In the genomic region with DNA sequence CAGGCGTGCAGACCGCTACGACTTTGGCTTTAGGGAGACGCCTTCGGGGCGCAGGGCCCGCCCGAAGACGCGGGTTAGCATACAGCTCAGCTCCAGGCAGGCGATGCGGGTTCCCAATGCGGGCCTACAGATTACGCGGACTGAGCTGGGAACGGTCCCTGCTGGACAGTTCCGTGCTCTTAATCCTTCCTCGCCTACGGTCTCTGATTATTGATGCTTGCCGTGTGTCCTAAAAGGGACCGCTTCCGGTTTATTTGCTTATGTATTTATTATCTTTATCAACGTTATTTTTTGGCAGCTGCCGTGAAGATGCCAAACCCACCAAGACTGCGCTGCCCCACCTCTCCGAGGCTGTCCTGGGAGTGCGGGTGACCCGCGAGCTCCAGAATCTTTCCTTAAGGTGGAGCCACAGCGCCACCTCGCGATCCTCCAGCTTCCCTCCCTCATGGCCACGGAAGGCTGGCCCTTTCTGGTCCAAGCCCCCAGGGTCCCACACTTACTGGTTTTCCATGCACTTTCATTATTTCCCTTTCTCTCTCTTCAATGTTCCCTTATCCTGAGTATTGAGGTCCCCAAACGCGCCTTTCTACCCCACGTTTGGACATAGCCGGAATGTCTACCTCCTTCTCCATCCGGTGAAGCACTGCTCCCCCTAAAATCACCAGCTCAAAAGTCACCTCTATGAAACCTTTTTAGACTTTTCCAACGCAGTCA, we compare ENCODE assay signal across 1 cellular context.
A peak's percentile ranks its signal among the peaks of the same experiment; 100 is the strongest.
TF ChIP-seq lines count a peak whose summit lies in the region.

No MANE protein-coding gene starts in this region.

TF ChIP-seq in HEK293, 187 proteins besides CTCF, POLR2A, EP300 and RAD21 (continued from another document and continues in another):
- TF ChIP-seq, protein P1, sequence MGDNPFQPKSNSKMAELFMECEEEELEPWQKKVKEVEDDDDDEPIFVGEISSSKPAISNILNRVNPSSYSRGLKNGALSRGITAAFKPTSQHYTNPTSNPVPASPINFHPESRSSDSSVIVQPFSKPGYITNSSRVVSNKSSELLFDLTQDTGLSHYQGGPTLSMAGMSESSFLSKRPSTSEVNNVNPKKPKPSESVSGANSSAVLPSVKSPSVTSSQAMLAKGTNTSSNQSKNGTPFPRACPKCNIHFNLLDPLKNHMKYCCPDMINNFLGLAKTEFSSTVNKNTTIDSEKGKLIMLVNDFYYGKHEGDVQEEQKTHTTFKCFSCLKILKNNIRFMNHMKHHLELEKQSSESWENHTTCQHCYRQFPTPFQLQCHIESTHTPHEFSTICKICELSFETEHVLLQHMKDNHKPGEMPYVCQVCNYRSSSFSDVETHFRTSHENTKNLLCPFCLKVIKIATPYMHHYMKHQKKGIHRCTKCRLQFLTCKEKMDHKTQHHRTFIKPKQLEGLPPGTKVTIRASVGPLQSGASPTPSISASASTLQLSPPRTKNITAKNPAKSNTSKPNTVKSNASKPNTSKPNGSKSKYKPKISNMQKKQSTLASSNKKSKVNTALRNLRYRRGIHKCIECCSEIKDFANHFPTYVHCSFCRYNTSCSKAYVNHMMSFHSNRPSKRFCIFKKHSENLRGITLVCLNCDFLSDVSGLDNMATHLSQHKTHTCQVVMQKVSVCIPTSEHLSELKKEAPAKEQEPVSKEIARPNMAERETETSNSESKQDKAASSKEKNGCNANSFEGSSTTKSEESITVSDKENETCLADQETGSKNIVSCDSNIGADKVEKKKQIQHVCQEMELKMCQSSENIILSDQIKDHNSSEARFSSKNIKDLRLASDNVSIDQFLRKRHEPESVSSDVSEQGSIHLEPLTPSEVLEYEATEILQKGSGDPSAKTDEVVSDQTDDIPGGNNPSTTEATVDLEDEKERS (tag by site-specific recombination; IDR thresholded peaks at IDR 0.05) = 0 out of 2 replicates have a peak, but pooled peaks have one; percentile 20
- TF ChIP-seq, protein P2, sequence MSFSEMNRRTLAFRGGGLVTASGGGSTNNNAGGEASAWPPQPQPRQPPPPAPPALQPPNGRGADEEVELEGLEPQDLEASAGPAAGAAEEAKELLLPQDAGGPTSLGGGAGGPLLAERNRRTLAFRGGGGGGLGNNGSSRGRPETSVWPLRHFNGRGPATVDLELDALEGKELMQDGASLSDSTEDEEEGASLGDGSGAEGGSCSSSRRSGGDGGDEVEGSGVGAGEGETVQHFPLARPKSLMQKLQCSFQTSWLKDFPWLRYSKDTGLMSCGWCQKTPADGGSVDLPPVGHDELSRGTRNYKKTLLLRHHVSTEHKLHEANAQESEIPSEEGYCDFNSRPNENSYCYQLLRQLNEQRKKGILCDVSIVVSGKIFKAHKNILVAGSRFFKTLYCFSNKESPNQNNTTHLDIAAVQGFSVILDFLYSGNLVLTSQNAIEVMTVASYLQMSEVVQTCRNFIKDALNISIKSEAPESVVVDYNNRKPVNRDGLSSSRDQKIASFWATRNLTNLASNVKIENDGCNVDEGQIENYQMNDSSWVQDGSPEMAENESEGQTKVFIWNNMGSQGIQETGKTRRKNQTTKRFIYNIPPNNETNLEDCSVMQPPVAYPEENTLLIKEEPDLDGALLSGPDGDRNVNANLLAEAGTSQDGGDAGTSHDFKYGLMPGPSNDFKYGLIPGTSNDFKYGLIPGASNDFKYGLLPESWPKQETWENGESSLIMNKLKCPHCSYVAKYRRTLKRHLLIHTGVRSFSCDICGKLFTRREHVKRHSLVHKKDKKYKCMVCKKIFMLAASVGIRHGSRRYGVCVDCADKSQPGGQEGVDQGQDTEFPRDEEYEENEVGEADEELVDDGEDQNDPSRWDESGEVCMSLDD (tag by site-specific recombination; IDR thresholded peaks at IDR 0.05) = no peak
- TF ChIP-seq, protein P3, sequence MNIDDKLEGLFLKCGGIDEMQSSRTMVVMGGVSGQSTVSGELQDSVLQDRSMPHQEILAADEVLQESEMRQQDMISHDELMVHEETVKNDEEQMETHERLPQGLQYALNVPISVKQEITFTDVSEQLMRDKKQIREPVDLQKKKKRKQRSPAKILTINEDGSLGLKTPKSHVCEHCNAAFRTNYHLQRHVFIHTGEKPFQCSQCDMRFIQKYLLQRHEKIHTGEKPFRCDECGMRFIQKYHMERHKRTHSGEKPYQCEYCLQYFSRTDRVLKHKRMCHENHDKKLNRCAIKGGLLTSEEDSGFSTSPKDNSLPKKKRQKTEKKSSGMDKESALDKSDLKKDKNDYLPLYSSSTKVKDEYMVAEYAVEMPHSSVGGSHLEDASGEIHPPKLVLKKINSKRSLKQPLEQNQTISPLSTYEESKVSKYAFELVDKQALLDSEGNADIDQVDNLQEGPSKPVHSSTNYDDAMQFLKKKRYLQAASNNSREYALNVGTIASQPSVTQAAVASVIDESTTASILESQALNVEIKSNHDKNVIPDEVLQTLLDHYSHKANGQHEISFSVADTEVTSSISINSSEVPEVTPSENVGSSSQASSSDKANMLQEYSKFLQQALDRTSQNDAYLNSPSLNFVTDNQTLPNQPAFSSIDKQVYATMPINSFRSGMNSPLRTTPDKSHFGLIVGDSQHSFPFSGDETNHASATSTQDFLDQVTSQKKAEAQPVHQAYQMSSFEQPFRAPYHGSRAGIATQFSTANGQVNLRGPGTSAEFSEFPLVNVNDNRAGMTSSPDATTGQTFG (tag by site-specific recombination; IDR thresholded peaks at IDR 0.05; ENCODE audit: borderline replicate concordance) = no peak
- TF ChIP-seq, protein P4, sequence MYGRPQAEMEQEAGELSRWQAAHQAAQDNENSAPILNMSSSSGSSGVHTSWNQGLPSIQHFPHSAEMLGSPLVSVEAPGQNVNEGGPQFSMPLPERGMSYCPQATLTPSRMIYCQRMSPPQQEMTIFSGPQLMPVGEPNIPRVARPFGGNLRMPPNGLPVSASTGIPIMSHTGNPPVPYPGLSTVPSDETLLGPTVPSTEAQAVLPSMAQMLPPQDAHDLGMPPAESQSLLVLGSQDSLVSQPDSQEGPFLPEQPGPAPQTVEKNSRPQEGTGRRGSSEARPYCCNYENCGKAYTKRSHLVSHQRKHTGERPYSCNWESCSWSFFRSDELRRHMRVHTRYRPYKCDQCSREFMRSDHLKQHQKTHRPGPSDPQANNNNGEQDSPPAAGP (tag by site-specific recombination; IDR thresholded peaks at IDR 0.05) = 0 out of 2 replicates have a peak, but pooled peaks have one; percentile 42
- TF ChIP-seq ZNF324 (tag by site-specific recombination; IDR thresholded peaks at IDR 0.05) (0 out of 2 replicates have a peak, but pooled peaks have one; percentile 30), ZNF629 (tag by site-specific recombination; IDR thresholded peaks at IDR 0.05) (peak; percentile 30; the same call in 1 of the 2 replicates), ZNF138 (tag by site-specific recombination; IDR thresholded peaks at IDR 0.05; ENCODE audit: borderline replicate concordance) (no peak), ZFHX2 (tag by site-specific recombination; conservative IDR thresholded peaks at IDR 0.05) (no peak), HOXD13 (CRISPR knock-in tag; IDR thresholded peaks at IDR 0.05; ENCODE audit: borderline replicate concordance) (no peak), KLF7 (tag by site-specific recombination; IDR thresholded peaks at IDR 0.05; ENCODE audit: borderline replicate concordance) (no peak), ZNF423 (tag by site-specific recombination; IDR thresholded peaks at IDR 0.05) (no peak), YY2 (tag by site-specific recombination; IDR thresholded peaks at IDR 0.05) (no peak), ZNF335 (tag by site-specific recombination; conservative IDR thresholded peaks at IDR 0.05) (peak; percentile 48), ZBTB48 (tag by site-specific recombination; IDR thresholded peaks at IDR 0.05) (no peak), ZNF133 (tag by site-specific recombination; IDR thresholded peaks at IDR 0.05) (no peak), ZFP69B (tag by site-specific recombination; IDR thresholded peaks at IDR 0.05) (no peak), PRDM1 (tag by site-specific recombination; IDR thresholded peaks at IDR 0.05) (peak; percentile 90), GFI1B (tag by site-specific recombination; IDR thresholded peaks at IDR 0.05) (0 out of 2 replicates have a peak, but pooled peaks have one; percentile 21), ZNF391 (tag by site-specific recombination; IDR thresholded peaks at IDR 0.05; ENCODE audit: borderline replicate concordance, low read depth) (0 out of 2 replicates have a peak, but pooled peaks have one; percentile 30)
- TF ChIP-seq, protein P5, sequence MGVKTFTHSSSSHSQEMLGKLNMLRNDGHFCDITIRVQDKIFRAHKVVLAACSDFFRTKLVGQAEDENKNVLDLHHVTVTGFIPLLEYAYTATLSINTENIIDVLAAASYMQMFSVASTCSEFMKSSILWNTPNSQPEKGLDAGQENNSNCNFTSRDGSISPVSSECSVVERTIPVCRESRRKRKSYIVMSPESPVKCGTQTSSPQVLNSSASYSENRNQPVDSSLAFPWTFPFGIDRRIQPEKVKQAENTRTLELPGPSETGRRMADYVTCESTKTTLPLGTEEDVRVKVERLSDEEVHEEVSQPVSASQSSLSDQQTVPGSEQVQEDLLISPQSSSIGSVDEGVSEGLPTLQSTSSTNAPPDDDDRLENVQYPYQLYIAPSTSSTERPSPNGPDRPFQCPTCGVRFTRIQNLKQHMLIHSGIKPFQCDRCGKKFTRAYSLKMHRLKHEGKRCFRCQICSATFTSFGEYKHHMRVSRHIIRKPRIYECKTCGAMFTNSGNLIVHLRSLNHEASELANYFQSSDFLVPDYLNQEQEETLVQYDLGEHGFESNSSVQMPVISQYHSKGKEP (tag by site-specific recombination; IDR thresholded peaks at IDR 0.05) = peak; percentile 30; the same call in 1 of the 2 replicates
- TF ChIP-seq, protein P6, sequence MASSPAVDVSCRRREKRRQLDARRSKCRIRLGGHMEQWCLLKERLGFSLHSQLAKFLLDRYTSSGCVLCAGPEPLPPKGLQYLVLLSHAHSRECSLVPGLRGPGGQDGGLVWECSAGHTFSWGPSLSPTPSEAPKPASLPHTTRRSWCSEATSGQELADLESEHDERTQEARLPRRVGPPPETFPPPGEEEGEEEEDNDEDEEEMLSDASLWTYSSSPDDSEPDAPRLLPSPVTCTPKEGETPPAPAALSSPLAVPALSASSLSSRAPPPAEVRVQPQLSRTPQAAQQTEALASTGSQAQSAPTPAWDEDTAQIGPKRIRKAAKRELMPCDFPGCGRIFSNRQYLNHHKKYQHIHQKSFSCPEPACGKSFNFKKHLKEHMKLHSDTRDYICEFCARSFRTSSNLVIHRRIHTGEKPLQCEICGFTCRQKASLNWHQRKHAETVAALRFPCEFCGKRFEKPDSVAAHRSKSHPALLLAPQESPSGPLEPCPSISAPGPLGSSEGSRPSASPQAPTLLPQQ (tag by site-specific recombination; IDR thresholded peaks at IDR 0.05) = no peak
- TF ChIP-seq, protein P7, sequence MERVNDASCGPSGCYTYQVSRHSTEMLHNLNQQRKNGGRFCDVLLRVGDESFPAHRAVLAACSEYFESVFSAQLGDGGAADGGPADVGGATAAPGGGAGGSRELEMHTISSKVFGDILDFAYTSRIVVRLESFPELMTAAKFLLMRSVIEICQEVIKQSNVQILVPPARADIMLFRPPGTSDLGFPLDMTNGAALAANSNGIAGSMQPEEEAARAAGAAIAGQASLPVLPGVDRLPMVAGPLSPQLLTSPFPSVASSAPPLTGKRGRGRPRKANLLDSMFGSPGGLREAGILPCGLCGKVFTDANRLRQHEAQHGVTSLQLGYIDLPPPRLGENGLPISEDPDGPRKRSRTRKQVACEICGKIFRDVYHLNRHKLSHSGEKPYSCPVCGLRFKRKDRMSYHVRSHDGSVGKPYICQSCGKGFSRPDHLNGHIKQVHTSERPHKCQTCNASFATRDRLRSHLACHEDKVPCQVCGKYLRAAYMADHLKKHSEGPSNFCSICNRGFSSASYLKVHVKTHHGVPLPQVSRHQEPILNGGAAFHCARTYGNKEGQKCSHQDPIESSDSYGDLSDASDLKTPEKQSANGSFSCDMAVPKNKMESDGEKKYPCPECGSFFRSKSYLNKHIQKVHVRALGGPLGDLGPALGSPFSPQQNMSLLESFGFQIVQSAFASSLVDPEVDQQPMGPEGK (tag by site-specific recombination; IDR thresholded peaks at IDR 0.05) = peak; percentile 27; the same call in 1 of the 2 replicates
- TF ChIP-seq, protein P8, sequence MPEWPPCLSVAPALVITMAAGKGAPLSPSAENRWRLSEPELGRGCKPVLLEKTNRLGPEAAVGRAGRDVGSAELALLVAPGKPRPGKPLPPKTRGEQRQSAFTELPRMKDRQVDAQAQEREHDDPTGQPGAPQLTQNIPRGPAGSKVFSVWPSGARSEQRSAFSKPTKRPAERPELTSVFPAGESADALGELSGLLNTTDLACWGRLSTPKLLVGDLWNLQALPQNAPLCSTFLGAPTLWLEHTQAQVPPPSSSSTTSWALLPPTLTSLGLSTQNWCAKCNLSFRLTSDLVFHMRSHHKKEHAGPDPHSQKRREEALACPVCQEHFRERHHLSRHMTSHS (tag by site-specific recombination; IDR thresholded peaks at IDR 0.05) = no peak
- TF ChIP-seq, protein P9, sequence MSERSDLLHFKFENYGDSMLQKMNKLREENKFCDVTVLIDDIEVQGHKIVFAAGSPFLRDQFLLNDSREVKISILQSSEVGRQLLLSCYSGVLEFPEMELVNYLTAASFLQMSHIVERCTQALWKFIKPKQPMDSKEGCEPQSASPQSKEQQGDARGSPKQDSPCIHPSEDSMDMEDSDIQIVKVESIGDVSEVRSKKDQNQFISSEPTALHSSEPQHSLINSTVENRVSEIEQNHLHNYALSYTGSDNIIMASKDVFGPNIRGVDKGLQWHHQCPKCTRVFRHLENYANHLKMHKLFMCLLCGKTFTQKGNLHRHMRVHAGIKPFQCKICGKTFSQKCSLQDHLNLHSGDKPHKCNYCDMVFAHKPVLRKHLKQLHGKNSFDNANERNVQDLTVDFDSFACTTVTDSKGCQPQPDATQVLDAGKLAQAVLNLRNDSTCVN (tag by site-specific recombination; optimal IDR thresholded peaks at IDR 0.05) = peak; percentile 60
- TF ChIP-seq, protein P10, sequence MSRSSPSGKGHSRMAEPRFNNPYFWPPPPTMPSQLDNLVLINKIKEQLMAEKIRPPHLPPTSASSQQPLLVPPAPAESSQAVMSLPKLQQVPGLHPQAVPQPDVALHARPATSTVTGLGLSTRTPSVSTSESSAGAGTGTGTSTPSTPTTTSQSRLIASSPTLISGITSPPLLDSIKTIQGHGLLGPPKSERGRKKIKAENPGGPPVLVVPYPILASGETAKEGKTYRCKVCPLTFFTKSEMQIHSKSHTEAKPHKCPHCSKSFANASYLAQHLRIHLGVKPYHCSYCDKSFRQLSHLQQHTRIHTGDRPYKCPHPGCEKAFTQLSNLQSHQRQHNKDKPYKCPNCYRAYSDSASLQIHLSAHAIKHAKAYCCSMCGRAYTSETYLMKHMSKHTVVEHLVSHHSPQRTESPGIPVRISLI (tag by site-specific recombination; IDR thresholded peaks at IDR 0.05) = 0 out of 2 replicates have a peak, but pooled peaks have one; percentile 8
